ENCODE assay signal across 8 cellular contexts in genomic region chr4:68348577-68348976, GRCh38. TPM values are rescaled to one million over a fixed set of nuclear protein-coding genes. Genes with fewer than 3 reads are reported as not detected.
DNase-seq lines count a peak whose midpoint lies in the region; ATAC-seq and TF ChIP-seq lines count a peak whose summit lies in the region.

No MANE protein-coding gene starts in this region.

- peaks cover 50% of the 10 kb centered on the region for H3K4me1 Mint-ChIP-seq in CD8-positive, alpha-beta T cell (ENCODE audit: low read depth)

- peak overlapping the region; percentile 94 for H3K4me3 Mint-ChIP-seq in CD8-positive, alpha-beta T cell

- no peaks in the 10 kb centered on the region for H3K27me3 ChIP-seq in CD8-positive, alpha-beta T cell (ENCODE audit: insufficient read depth, low read length)
- H3K27me3 ChIP-seq in MM.1S (replicated peaks; ENCODE audit: insufficient read depth, low read length) (no peaks in the 10 kb centered on the region), neural cell (ENCODE audit: insufficient read depth, low read depth, low read length) (no peaks in the 10 kb centered on the region)

- TF ChIP-seq RAD21 in neural cell (conservative IDR thresholded peaks at IDR 0.05), result no peak

- H3K79me2 ChIP-seq in MM.1S (ENCODE audit: low read length) (peaks cover 63% of the 10 kb centered on the region), neural cell (replicated peaks; ENCODE audit: insufficient read depth, low read length) (peaks cover 57% of the 10 kb centered on the region)

- H3K4me2 ChIP-seq in MM.1S (ENCODE audit: low read depth, low read length) (peak overlapping the region; percentile 96), neural cell (ENCODE audit: low read length) (peak overlapping the region; percentile 83)

- H3K9me3 ChIP-seq in CD8-positive, alpha-beta T cell (ENCODE audit: low read length), result no peaks in the 10 kb centered on the region
- H3K9me3 ChIP-seq in MM.1S (replicated peaks; ENCODE audit: insufficient read depth, low read length) (no peaks in the 10 kb centered on the region), neural cell (ENCODE audit: low read length) (no peaks in the 10 kb centered on the region)

- DNase-seq in CD8-positive, alpha-beta T cell, result no peak
- no peak for DNase-seq in MM.1S
- DNase-seq in dermis blood vessel endothelial cell, result peak; percentile 13
- no peak for DNase-seq in cerebellar cortex (ENCODE audit: low spot score)
- no peak for DNase-seq in ureter (ENCODE audit: low spot score)

- H4K20me1 ChIP-seq in MM.1S (ENCODE audit: insufficient read depth, low read length) (peaks cover 40% of the 10 kb centered on the region), neural cell (ENCODE audit: insufficient read depth) (peaks cover 12% of the 10 kb centered on the region)

- H3K27me3 Mint-ChIP-seq in CD8-positive, alpha-beta T cell (ENCODE audit: low read depth), result no peaks in the 10 kb centered on the region

- H3K9ac ChIP-seq in MM.1S (ENCODE audit: low read length), result peak overlapping the region; percentile 96
- peak overlapping the region; percentile 99 for H3K9ac ChIP-seq in neural cell (ENCODE audit: low read length)

- ATAC-seq in CD8-positive, alpha-beta T cell, result no peak
- ATAC-seq in HG03045 (IDR thresholded peaks at IDR 0.05; ENCODE audit: unreplicated experiment), result no peak
- no peak for ATAC-seq in GM19463 (IDR thresholded peaks at IDR 0.05; ENCODE audit: unreplicated experiment)

- H3K36me3 Mint-ChIP-seq in CD8-positive, alpha-beta T cell, result peaks cover 39% of the 10 kb centered on the region

- no peak for TF ChIP-seq CTCF in CD8-positive, alpha-beta T cell (IDR thresholded peaks at IDR 0.05)
- TF ChIP-seq CTCF in MM.1S (IDR thresholded peaks at IDR 0.05; ENCODE audit: low read length), result no peak
- no peak for TF ChIP-seq CTCF in neural cell (IDR thresholded peaks at IDR 0.05; ENCODE audit: poor library complexity, severe bottlenecking)

- no peaks in the 10 kb centered on the region for H3K9me3 Mint-ChIP-seq in CD8-positive, alpha-beta T cell

- no peaks in the 10 kb centered on the region for H3K36me3 ChIP-seq in CD8-positive, alpha-beta T cell (ENCODE audit: insufficient read depth, low read length)
- H3K36me3 ChIP-seq in MM.1S (replicated peaks; ENCODE audit: insufficient read depth, low read length) (no peaks in the 10 kb centered on the region), neural cell (ENCODE audit: insufficient read depth, low read length) (no peaks in the 10 kb centered on the region)

- no peak for TF ChIP-seq EP300 in neural cell (conservative IDR thresholded peaks at IDR 0.05; ENCODE audit: poor library complexity, severe bottlenecking)

- H3K4me3 ChIP-seq in CD8-positive, alpha-beta T cell (ENCODE audit: low read depth, low read length), result peak overlapping the region; percentile 86
- H3K4me3 ChIP-seq in MM.1S (ENCODE audit: low read length) (peak overlapping the region; percentile 95), neural cell (ENCODE audit: low read length) (peak overlapping the region; percentile 85)

- POLR2A ChIA-PET in CD8-positive, alpha-beta T cell (lab: Charles Lee), result interaction anchor here (0.6 to 1.0 kb wide), 4 partner anchors 8 to 27 kb away, joined by 3 to 4 read pairs (median 4); no protein-coding TSS in a partner anchor

- H3K9me2 ChIP-seq in MM.1S (replicated peaks; ENCODE audit: insufficient read depth, low read length) (no peaks in the 10 kb centered on the region), neural cell (ENCODE audit: insufficient read depth, low read length) (no peaks in the 10 kb centered on the region)

- H2AFZ ChIP-seq in MM.1S (ENCODE audit: low read length) (no peak overlapping the region), neural cell (ENCODE audit: low read depth, low read length) (peak overlapping the region; percentile 95)

- H3K27ac ChIP-seq in CD8-positive, alpha-beta T cell (ENCODE audit: low read depth, low read length), result peak overlapping the region; percentile 95
- peak overlapping the region; percentile 75; the same call in 1 of the 2 replicates for H3K27ac ChIP-seq in MM.1S (ENCODE audit: low read length)
- H3K27ac ChIP-seq in neural cell (ENCODE audit: low read length), result peak overlapping the region; percentile 99

- H3F3A ChIP-seq in MM.1S (ENCODE audit: insufficient read depth, low read length), result no peaks in the 10 kb centered on the region
- peaks cover 6% of the 10 kb centered on the region for H3F3A ChIP-seq in neural cell (ENCODE audit: insufficient read depth, low read length, poor library complexity, severe bottlenecking)

- CTCF ChIA-PET in CD8-positive, alpha-beta T cell (lab: Charles Lee), result interaction anchor here (1.0 kb wide), 1 partner anchor 27 kb away, joined by 4 read pairs; no protein-coding TSS in a partner anchor

- peak overlapping the region; percentile 100 for H3K27ac Mint-ChIP-seq in CD8-positive, alpha-beta T cell

- peaks cover 46% of the 10 kb centered on the region for H3K4me1 ChIP-seq in CD8-positive, alpha-beta T cell (ENCODE audit: insufficient read depth, low read length)
- H3K4me1 ChIP-seq in MM.1S (ENCODE audit: low read length), result peaks cover 20% of the 10 kb centered on the region

- intact Hi-C loops in CD8-positive, alpha-beta T cell (cut with DNase I, micrococcal nuclease), result loop anchor here (2.0 to 10.0 kb wide), 4 partner anchors 14 to 804 kb away; partner anchors contain the start of genes CENPC (in 2 of the 2) and UBA6 (in 1 of the 2)

TF ChIP-seq in neural cell, 6 proteins besides CTCF, POLR2A, EP300 and RAD21:
- TF ChIP-seq EZH2 (IDR thresholded peaks at IDR 0.05; ENCODE audit: borderline replicate concordance, insufficient read depth, low read length, poor library complexity, severe bottlenecking), result no peak
- no peak for TF ChIP-seq MXI1 (conservative IDR thresholded peaks at IDR 0.05; ENCODE audit: poor library complexity, severe bottlenecking)
- TF ChIP-seq SMC3 (conservative IDR thresholded peaks at IDR 0.05; ENCODE audit: poor library complexity), result no peak
- no peak for TF ChIP-seq POLR2AphosphoS5 (IDR thresholded peaks at IDR 0.05)
- no peak for TF ChIP-seq TAF1 (IDR thresholded peaks at IDR 0.05; ENCODE audit: low read depth)
- no peak for TF ChIP-seq REST (IDR thresholded peaks at IDR 0.05; ENCODE audit: borderline replicate concordance)

RNA-seq across cellular contexts. Expression of gene YTHDC1, which starts 1.3 kb away (rescaled TPM):
- total RNA-seq in CD8-positive, alpha-beta T cell, result 100 to 1,000 TPM; 392 to 396 TPM
- total RNA-seq in dermis blood vessel endothelial cell, result 43.3 and 57.3 TPM in 2 replicates
- polyA plus RNA-seq in neural cell, result 131 and 139 TPM in 2 replicates
- polyA minus RNA-seq in neural cell, result 126 and 153 TPM in 2 replicates
- total RNA-seq in ureter, result 116 TPM
